Comparison of ENCODE assay signal across 28 cellular contexts in the genomic region with DNA sequence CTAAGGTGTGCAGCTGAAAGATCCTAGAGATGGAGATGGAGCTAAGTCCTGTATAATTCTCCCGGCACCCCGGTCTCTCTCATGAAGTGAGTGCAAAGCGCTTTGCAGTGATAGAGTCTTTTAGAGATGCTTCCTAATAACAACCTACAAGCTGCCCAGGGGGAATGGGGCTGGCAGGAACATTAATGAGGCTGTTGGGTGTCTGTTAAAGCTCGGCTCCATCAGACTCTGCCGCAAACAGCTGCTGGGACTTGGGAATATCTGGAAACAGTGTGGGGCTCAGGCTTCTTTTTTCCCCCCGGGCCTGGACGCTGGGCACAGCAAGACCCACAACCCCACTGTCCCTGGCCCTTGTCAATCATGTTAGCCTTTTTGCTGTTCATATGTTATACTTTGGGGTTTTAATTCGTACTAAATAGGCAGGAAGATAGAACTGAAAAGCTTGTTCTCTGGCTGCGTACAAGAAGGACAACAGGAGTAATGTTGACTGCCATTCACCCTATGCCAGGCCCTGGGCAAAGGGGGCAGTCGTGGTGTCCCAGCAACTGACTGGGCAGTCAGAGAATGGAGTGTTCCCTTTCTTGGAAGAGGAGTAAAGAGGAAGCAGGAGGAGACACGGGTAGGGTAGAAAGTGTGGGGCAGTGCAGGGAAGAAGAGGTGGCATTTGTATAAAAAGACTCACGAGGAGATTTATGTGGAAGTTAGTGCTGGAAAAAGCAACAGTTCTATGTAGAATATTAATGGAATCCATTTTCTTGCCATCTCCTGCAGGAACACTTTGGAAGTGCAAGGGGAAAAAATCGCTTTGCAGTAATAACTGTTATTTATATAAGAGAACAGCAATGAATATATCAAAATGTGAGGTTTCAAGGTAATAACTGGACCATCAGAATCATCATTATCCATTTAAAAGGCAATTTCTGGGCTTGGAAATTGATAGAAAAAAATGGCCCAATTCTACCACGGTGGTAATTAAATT.
DNase-seq lines count a peak whose midpoint lies in the region; ATAC-seq and TF ChIP-seq lines count a peak whose summit lies in the region.
"Had no signal": no experiment of that assay in that cellular context is flagged by ENCODE, and none has a peak within 500 bp of the region (broad histone marks: within the 10 kb centered on the region; RNA-seq: fewer than 3 reads in every experiment).

No MANE protein-coding gene starts in this region.

- H3K4me1 ChIP-seq in SK-N-SH (ENCODE audit: control insufficient read depth in 1 of 2, insufficient read depth in 2 of 2, low read depth in 1 of 2, low read length in 1 of 2) (peaks cover 0 to 69% of the 10 kb centered on the region in 2 experiments; a peak in 3 of 4 replicates), breast epithelium (no peaks in the 10 kb centered on the region)
- H3K4me1 ChIP-seq: foreskin keratinocyte, prostate gland had no signal

- CTCF ChIA-PET in SK-N-SH (lab: Yijun Ruan, JAX) = interaction anchor here (0.9 to 4.0 kb wide), 12 partner anchors 8 to 367 kb away, joined by 3 to 11 read pairs (median 4); partner anchors contain the start of gene GRIK4
- CTCF ChIA-PET in CD4-positive, alpha-beta T cell (lab: Charles Lee) = no interaction called here

- no peaks in the 10 kb centered on the region for H3K36me3 Mint-ChIP-seq in chondrocyte (ENCODE audit: low read depth)
- H3K36me3 Mint-ChIP-seq in CD4-positive, alpha-beta T cell (ENCODE audit: low read depth) = no peaks in the 10 kb centered on the region
- H3K36me3 Mint-ChIP-seq: activated naive CD8-positive, alpha-beta T cell treated with anti-CD3 and anti-CD28 coated beads, Interleukin-2, amount 10 ng/mL, durations not matched to agents 7 days and 5 days; CD4-positive, alpha-beta memory T cell had no signal

- peak in 1 of 2 experiments; percentile 82; a peak in 2 of 4 replicates for TF ChIP-seq EP300 in SK-N-SH (IDR thresholded peaks at IDR 0.05; ENCODE audit: borderline replicate concordance in 1 of 2, low read depth in 1 of 2, low read length in 1 of 2)

- TF ChIP-seq CTCF in SK-N-SH (IDR thresholded peaks at IDR 0.05) (no peak), chondrocyte (IDR thresholded peaks at IDR 0.05) (peak; percentile 29), breast epithelium (IDR thresholded peaks at IDR 0.05) (no peak)
- no peak for TF ChIP-seq CTCF in CD4-positive, alpha-beta T cell (IDR thresholded peaks at IDR 0.05)

- H3K27me3 ChIP-seq in SK-N-SH (ENCODE audit: insufficient read depth) = no peaks in the 10 kb centered on the region
- peaks cover 6% of the 10 kb centered on the region for H3K27me3 ChIP-seq in CD4-positive, alpha-beta T cell (ENCODE audit: control insufficient read depth, insufficient read depth, low read length)
- no peaks in the 10 kb centered on the region for H3K27me3 ChIP-seq in breast epithelium
- H3K27me3 ChIP-seq: hepatocyte, sigmoid colon had no signal

- no peaks in the 10 kb centered on the region for H3F3A ChIP-seq in SK-N-SH (replicated peaks; ENCODE audit: insufficient read depth)

- no peak overlapping the region for H3K9ac ChIP-seq in SK-N-SH

- no peak overlapping the region for H2AFZ ChIP-seq in SK-N-SH (ENCODE audit: low read depth)
- H2AFZ ChIP-seq: GM23338, hepatocyte had no signal

- 33% methylated on average over 14 of the region's 14 CpGs for WGBS in SK-N-SH (ENCODE audit: low lambda C conversion rate)

- POLR2A ChIA-PET in SK-N-SH (lab: Yijun Ruan, JAX) = interaction anchor here (0.6 to 1.5 kb wide), 2 partner anchors 41 to 281 kb away, joined by 3 read pairs; no protein-coding TSS in a partner anchor
- POLR2A ChIA-PET in CD4-positive, alpha-beta T cell (lab: Charles Lee) = no interaction called here

- peak; percentile 26; the same call in 1 of the 2 replicates for TF ChIP-seq RAD21 in SK-N-SH (IDR thresholded peaks at IDR 0.05; ENCODE audit: low read length)

- H3K4me1 Mint-ChIP-seq in chondrocyte (ENCODE audit: low read depth) = no peaks in the 10 kb centered on the region
- H3K4me1 Mint-ChIP-seq in CD4-positive, alpha-beta T cell (ENCODE audit: low read depth) = no peaks in the 10 kb centered on the region
- H3K4me1 Mint-ChIP-seq: activated naive CD8-positive, alpha-beta T cell treated with anti-CD3 and anti-CD28 coated beads, Interleukin-2, amount 10 ng/mL, durations not matched to agents 7 days and 5 days; IgD-negative memory B cell had no signal

- peaks cover 6% of the 10 kb centered on the region for H3K27me3 Mint-ChIP-seq in chondrocyte (ENCODE audit: low read depth)
- peaks cover 30% of the 10 kb centered on the region for H3K27me3 Mint-ChIP-seq in CD4-positive, alpha-beta T cell

- intact Hi-C loops in CD4-positive, alpha-beta T cell (cut with DNase I, micrococcal nuclease) = no loop called here
- intact Hi-C loops in breast epithelium (cut with DNase I; ENCODE audit: low total_unique reads) = no loop called here

- H3K9me3 ChIP-seq in SK-N-SH (no peaks in the 10 kb centered on the region), breast epithelium (no peaks in the 10 kb centered on the region)
- no peaks in the 10 kb centered on the region for H3K9me3 ChIP-seq in CD4-positive, alpha-beta T cell (ENCODE audit: control insufficient read depth, low read length)
- H3K9me3 ChIP-seq: prostate gland, sigmoid colon had no signal

- no peaks in the 10 kb centered on the region for H3K9me2 ChIP-seq in SK-N-SH

- ATAC-seq in SK-N-SH treated with all-trans-retinoic acid at 6 μM for 48 hours = no peak
- ATAC-seq in CD4-positive, alpha-beta T cell (ENCODE audit: poor library complexity) = no peak
- ATAC-seq: activated CD8-positive, alpha-beta T cell treated with anti-CD3 and anti-CD28 coated beads, Interleukin-2, amount 10 ng/mL, durations not matched to agents 7 days and 5 days; foreskin keratinocyte; GM23338; left cardiac atrium had no signal

- peak overlapping the region in 1 of 2 experiments; percentile 90; a peak in 2 of 4 replicates for H3K27ac ChIP-seq in SK-N-SH (ENCODE audit: low read depth in 2 of 2, low read length in 1 of 2)
- H3K27ac ChIP-seq in CD4-positive, alpha-beta T cell (ENCODE audit: low read depth, low read length) = no peak overlapping the region
- H3K27ac ChIP-seq in breast epithelium = no peak overlapping the region
- H3K27ac ChIP-seq: 22Rv1, foreskin keratinocyte, hepatocyte, prostate gland, sigmoid colon had no signal

- no peak overlapping the region for H3K27ac Mint-ChIP-seq in chondrocyte (ENCODE audit: unreplicated experiment)
- no peak overlapping the region for H3K27ac Mint-ChIP-seq in CD4-positive, alpha-beta T cell
- H3K27ac Mint-ChIP-seq: activated CD8-positive, alpha-beta T cell treated with anti-CD3 and anti-CD28 coated beads, Interleukin-2, amount 10 ng/mL, durations not matched to agents 7 days and 5 days; activated naive CD8-positive, alpha-beta T cell treated with anti-CD3 and anti-CD28 coated beads, Interleukin-2, amount 10 ng/mL, durations not matched to agents 7 days and 5 days; CD4-positive, alpha-beta memory T cell; GM23338; IgD-negative memory B cell had no signal

- TF ChIP-seq POLR2A in breast epithelium (IDR thresholded peaks at IDR 0.05) = no peak

- H3K4me2 ChIP-seq in SK-N-SH = no peak overlapping the region
- H3K4me2 ChIP-seq: hepatocyte had no signal

- H4K20me1 ChIP-seq in SK-N-SH (ENCODE audit: insufficient read depth) = no peaks in the 10 kb centered on the region

- no peaks in the 10 kb centered on the region for H3K9me3 Mint-ChIP-seq in chondrocyte (ENCODE audit: low read depth)
- H3K9me3 Mint-ChIP-seq in CD4-positive, alpha-beta T cell = no peaks in the 10 kb centered on the region
- H3K9me3 Mint-ChIP-seq: activated naive CD8-positive, alpha-beta T cell treated with anti-CD3 and anti-CD28 coated beads, Interleukin-2, amount 10 ng/mL, durations not matched to agents 7 days and 5 days; GM23338; IgD-negative memory B cell had no signal

- H3K36me3 ChIP-seq in SK-N-SH (replicated peaks in 1 of 2; ENCODE audit: control insufficient read depth in 1 of 2, insufficient read depth in 2 of 2, low read length in 1 of 2) = no peaks in the 10 kb centered on the region
- no peaks in the 10 kb centered on the region for H3K36me3 ChIP-seq in breast epithelium
- H3K36me3 ChIP-seq: prostate gland, sigmoid colon had no signal

- H3K4me3 Mint-ChIP-seq in chondrocyte (ENCODE audit: unreplicated experiment) = no peak overlapping the region
- no peak overlapping the region for H3K4me3 Mint-ChIP-seq in CD4-positive, alpha-beta T cell
- H3K4me3 Mint-ChIP-seq: activated CD8-positive, alpha-beta T cell treated with anti-CD3 and anti-CD28 coated beads, Interleukin-2, amount 10 ng/mL, durations not matched to agents 7 days and 5 days; activated naive CD8-positive, alpha-beta T cell treated with anti-CD3 and anti-CD28 coated beads, Interleukin-2, amount 10 ng/mL, durations not matched to agents 7 days and 5 days; CD4-positive, alpha-beta memory T cell; GM23338; IgD-negative memory B cell had no signal

- DNase-seq in SK-N-SH (peak; percentile 62), chondrocyte (ENCODE audit: low spot score) (no peak), midbrain (lab: John Stamatoyannopoulos, UW) (peak; percentile 45), NCI-H345 treated with DMSO at 0.1 percent for 48 hours (lab: John Stamatoyannopoulos, UW; ENCODE audit: unreplicated experiment) (no peak), SK-N-DZ (ENCODE audit: low spot score) (no peak), breast epithelium (ENCODE audit: low spot score in 2 of 2) (no peak)
- no peak for DNase-seq in CD4-positive, alpha-beta T cell
- DNase-seq: activated CD8-positive, alpha-beta T cell treated with anti-CD3 and anti-CD28 coated beads, Interleukin-2, amount 10 ng/mL, durations not matched to agents 7 days and 5 days; activated gamma-delta T cell; activated naive CD8-positive, alpha-beta T cell treated with anti-CD3 and anti-CD28 coated beads, Interleukin-2, amount 10 ng/mL, durations not matched to agents 7 days and 5 days; CD4-positive, alpha-beta memory T cell; DMS 273 treated with DMSO at 0.1 percent for 48 hours; effector CD4-positive, alpha-beta T cell; erythroblast; foreskin keratinocyte; left cardiac atrium; NCI-H1048; NCI-H1694 treated with DMSO at 0.1 percent for 48 hours; NCI-H774; sigmoid colon; stimulated activated naive CD4-positive, alpha-beta T cell treated with Interleukin-2 at 50 U/mL for 16 hours; T-helper 2 cell had no signal

- H3K4me3 ChIP-seq in SK-N-SH (ENCODE audit: low read depth in 2 of 2, low read length in 1 of 2) = no peak overlapping the region
- H3K4me3 ChIP-seq in breast epithelium = no peak overlapping the region
- H3K4me3 ChIP-seq: GM23338, hepatocyte, prostate gland, sigmoid colon had no signal

- no peaks in the 10 kb centered on the region for H3K79me2 ChIP-seq in SK-N-SH (ENCODE audit: insufficient read depth)
- H3K79me2 ChIP-seq: hepatocyte had no signal

TF ChIP-seq in SK-N-SH treated with all-trans-retinoic acid at 6 μM for 48 hours, 23 proteins besides CTCF, POLR2A, EP300 and RAD21 (continues in another document):
- TF ChIP-seq OSR1 (CRISPR knock-in tag; IDR thresholded peaks at IDR 0.05) = no peak
- TF ChIP-seq GLIS3 (CRISPR knock-in tag; IDR thresholded peaks at IDR 0.05) = no peak
- TF ChIP-seq ZNF70 (CRISPR knock-in tag; IDR thresholded peaks at IDR 0.05) = no peak

Comparison
In these comparisons a context has a peak if more than half of its experiments do, and no peak if none do; other contexts are left out.
1. DNase-seq: peak in SK-N-SH (single experiment) and midbrain (single experiment); none in chondrocyte (single experiment), NCI-H345 treated with DMSO at 0.1 percent for 48 hours (single experiment), SK-N-DZ (single experiment), CD4-positive, alpha-beta T cell (0 of 10) and breast epithelium (0 of 2).